Comparison of ENCODE assay signal across 8 cellular contexts in the genomic region with DNA sequence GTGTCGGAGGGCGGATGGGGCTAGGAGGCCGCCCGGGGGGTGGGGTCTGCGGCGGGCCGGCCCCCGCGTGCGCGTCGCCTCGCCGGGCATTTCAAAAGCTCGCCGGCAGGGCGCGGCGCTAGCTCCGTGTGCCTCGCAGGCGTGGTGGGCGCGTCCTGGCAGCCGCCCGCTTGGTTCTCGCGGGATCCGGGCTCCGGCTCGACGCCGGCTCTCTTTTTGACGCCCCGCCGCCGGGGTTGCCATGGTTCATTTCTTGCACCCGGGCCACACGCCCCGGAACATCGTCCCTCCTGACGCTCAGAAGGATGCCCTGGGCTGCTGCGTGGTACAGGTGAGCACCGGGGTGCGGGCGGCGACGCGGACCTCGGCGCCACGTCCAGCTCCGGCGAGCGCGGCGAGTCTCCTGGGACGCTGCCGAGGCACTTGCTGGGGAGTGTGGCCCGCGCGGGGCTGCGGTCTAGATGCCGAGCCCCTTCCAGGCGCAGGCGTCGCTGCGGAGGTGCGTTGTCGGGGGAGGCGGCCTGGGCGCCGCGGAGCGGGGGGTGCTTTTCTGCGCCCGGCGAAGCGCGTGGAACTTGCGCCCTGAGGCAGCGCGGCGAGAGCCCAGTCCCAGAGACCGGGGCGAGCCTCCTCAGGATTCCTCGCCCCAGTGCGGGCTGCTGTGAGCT. TPM values are rescaled to one million over a fixed set of nuclear protein-coding genes. Genes with fewer than 3 reads are reported as not detected.
DNase-seq lines count a peak whose midpoint lies in the region; ATAC-seq and TF ChIP-seq lines count a peak whose summit lies in the region.

A gene (plus strand): TSS at position 118 of the 668 bp plus-strand sequence. CDS start 124 bp downstream, at position 242.

- H3K9me3 Mint-ChIP-seq in activated T-cell treated with anti-CD3 and anti-CD28 coated beads, Interleukin-2, amount 50 U/mL, for 4 hours = no peaks in the 10 kb centered on the region
- H3K9me3 Mint-ChIP-seq in osteocyte (ENCODE audit: unreplicated experiment) = no peaks in the 10 kb centered on the region

- DNase-seq in AG09309 (ENCODE audit: low read depth) = no peak
- DNase-seq in NCI-H774 (lab: John Stamatoyannopoulos, UW) = peak; percentile 79
- DNase-seq in activated T-cell treated with anti-CD3 and anti-CD28 coated beads, Interleukin-2, amount 50 U/mL, for 4 hours = peak; percentile 52
- peak; percentile 41 for DNase-seq in fibroblast of peridontal ligament (ENCODE audit: extremely low read depth)
- peak; percentile 87 for DNase-seq in osteocyte (ENCODE audit: extremely low spot score, unreplicated experiment)
- peak; percentile 64 for DNase-seq in transverse colon

- 23% methylated on average over 65 of the region's 88 CpGs; no CpG with 5 or more reads in 1 of the 2 donors for WGBS in transverse colon (ENCODE audit: low coverage in 1 of 2), 2 donors

- intact Hi-C loops in transverse colon (cut with DNase I; ENCODE audit: low total_unique reads) = no loop called here

- in situ Hi-C loops in transverse colon (cut with MboI; ENCODE audit: low pct_ligation_motif_present in 1 of 4, low pct_unique_long_range_greater_than_20kb in 1 of 4, low sequenced_read_pairs in 3 of 4) = no loop called here

- peaks cover 57% of the 10 kb centered on the region for H3K27me3 ChIP-seq in transverse colon

- H3K36me3 Mint-ChIP-seq in activated T-cell treated with anti-CD3 and anti-CD28 coated beads, Interleukin-2, amount 50 U/mL, for 4 hours (ENCODE audit: insufficient read depth) = no peaks in the 10 kb centered on the region
- no peaks in the 10 kb centered on the region for H3K36me3 Mint-ChIP-seq in osteocyte (ENCODE audit: unreplicated experiment)

- peak within 1 kb of the TSS; percentile 56 for H3K4me3 ChIP-seq in AG09309 (ENCODE audit: control insufficient read depth, low read depth, low read length)
- peak within 1 kb of the TSS; percentile 10 to 51 (median 22) for H3K4me3 ChIP-seq in transverse colon

- no peak within 1 kb of the TSS for H3K27ac ChIP-seq in transverse colon

- TF ChIP-seq POLR2A in transverse colon (IDR thresholded peaks at IDR 0.05) = no peak

- H3K36me3 ChIP-seq in transverse colon = no peaks in the 10 kb centered on the region

- peaks cover 34% of the 10 kb centered on the region for H3K27me3 Mint-ChIP-seq in activated T-cell treated with anti-CD3 and anti-CD28 coated beads, Interleukin-2, amount 50 U/mL, for 4 hours (ENCODE audit: low read depth)
- H3K27me3 Mint-ChIP-seq in osteocyte (ENCODE audit: unreplicated experiment) = peaks cover 6% of the 10 kb centered on the region

- no peaks in the 10 kb centered on the region for H3K9me3 ChIP-seq in transverse colon

- TF ChIP-seq EP300 in transverse colon (IDR thresholded peaks at IDR 0.05; ENCODE audit: low read depth) = no peak

- peaks cover 6 to 16% (median 12%) of the 10 kb centered on the region in 4 donors for H3K4me1 ChIP-seq in transverse colon

- TF ChIP-seq CTCF in AG09309 (IDR thresholded peaks at IDR 0.05; ENCODE audit: control insufficient read depth, insufficient read depth, low read depth, low read length, missing control alignments) (no peak), osteocyte (IDR thresholded peaks at IDR 0.05) (peak; percentile 53), transverse colon (IDR thresholded peaks at IDR 0.05) (peak in 2 of 5 experiments; percentile 29 to 31)

- H3K4me1 Mint-ChIP-seq in activated T-cell treated with anti-CD3 and anti-CD28 coated beads, Interleukin-2, amount 50 U/mL, for 4 hours (ENCODE audit: low read depth) = peaks cover 9% of the 10 kb centered on the region
- peaks cover 8% of the 10 kb centered on the region for H3K4me1 Mint-ChIP-seq in osteocyte (ENCODE audit: unreplicated experiment)

- peak within 1 kb of the TSS; percentile 48 for H3K4me3 Mint-ChIP-seq in activated T-cell treated with anti-CD3 and anti-CD28 coated beads, Interleukin-2, amount 50 U/mL, for 4 hours
- peak within 1 kb of the TSS; percentile 70 for H3K4me3 Mint-ChIP-seq in osteocyte (ENCODE audit: unreplicated experiment)

- ATAC-seq in GM19035 (IDR thresholded peaks at IDR 0.05; ENCODE audit: unreplicated experiment) (peak; percentile 88), HG03378 (IDR thresholded peaks at IDR 0.05; ENCODE audit: unreplicated experiment) (peak; percentile 68)
- peak; percentile 99 for ATAC-seq in activated T-cell treated with anti-CD3 and anti-CD28 coated beads, Interleukin-2, amount 50 U/mL, for 4 hours

- H3K27ac Mint-ChIP-seq in osteocyte (ENCODE audit: unreplicated experiment) = no peak within 1 kb of the TSS

RNA-seq across cellular contexts. Expression of the gene that starts here (rescaled TPM):
- under 1 TPM; 0.08 to 0.13 (median 0.13) TPM for total RNA-seq in activated T-cell treated with anti-CD3 and anti-CD28 coated beads, Interleukin-2, amount 50 U/mL, for 4 hours
- 0.21 and 0.30 TPM in 2 replicates for total RNA-seq in osteocyte
- total RNA-seq in transverse colon = under 1 TPM in 1 of 4 donors, not detected in 3; 0.32 TPM

Comparison
In these comparisons a context has a peak if more than half of its experiments do, and no peak if none do; other contexts are left out.
1. Peak in DNase-seq and ATAC-seq in activated T-cell treated with anti-CD3 and anti-CD28 coated beads, Interleukin-2, amount 50 U/mL, for 4 hours; RNA of the gene not detected or under 1 TPM.
2. Peak in DNase-seq in osteocyte; RNA of the gene not detected or under 1 TPM.
3. Peak in DNase-seq and H3K4me3 ChIP-seq in transverse colon; RNA of the gene not detected or under 1 TPM.